Comparison of ENCODE assay signal across 1 cellular context in the genomic region with DNA sequence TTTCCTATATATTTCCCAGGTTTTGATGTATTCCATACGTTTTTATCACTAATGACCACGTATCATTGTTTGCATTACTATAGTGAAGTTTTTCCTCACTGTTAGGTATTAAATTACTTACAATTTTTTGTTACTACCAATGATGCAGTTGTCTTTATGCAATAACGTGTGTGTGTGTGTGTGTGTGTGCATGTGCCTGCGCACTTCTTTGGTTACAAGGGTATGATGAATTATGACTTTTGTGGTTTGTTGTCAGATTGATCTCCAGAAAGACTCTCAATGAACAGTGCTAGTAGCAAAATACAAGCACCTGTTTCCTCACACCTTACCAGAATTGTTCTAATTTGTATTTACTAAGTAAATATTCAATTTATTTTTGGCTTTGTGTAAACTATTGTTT.
TF ChIP-seq lines count a peak whose summit lies in the region.

No MANE protein-coding gene starts in this region.

TF ChIP-seq in HEK293, 187 proteins besides CTCF, POLR2A, EP300 and RAD21 (continued from another document):
- TF ChIP-seq, protein P1, sequence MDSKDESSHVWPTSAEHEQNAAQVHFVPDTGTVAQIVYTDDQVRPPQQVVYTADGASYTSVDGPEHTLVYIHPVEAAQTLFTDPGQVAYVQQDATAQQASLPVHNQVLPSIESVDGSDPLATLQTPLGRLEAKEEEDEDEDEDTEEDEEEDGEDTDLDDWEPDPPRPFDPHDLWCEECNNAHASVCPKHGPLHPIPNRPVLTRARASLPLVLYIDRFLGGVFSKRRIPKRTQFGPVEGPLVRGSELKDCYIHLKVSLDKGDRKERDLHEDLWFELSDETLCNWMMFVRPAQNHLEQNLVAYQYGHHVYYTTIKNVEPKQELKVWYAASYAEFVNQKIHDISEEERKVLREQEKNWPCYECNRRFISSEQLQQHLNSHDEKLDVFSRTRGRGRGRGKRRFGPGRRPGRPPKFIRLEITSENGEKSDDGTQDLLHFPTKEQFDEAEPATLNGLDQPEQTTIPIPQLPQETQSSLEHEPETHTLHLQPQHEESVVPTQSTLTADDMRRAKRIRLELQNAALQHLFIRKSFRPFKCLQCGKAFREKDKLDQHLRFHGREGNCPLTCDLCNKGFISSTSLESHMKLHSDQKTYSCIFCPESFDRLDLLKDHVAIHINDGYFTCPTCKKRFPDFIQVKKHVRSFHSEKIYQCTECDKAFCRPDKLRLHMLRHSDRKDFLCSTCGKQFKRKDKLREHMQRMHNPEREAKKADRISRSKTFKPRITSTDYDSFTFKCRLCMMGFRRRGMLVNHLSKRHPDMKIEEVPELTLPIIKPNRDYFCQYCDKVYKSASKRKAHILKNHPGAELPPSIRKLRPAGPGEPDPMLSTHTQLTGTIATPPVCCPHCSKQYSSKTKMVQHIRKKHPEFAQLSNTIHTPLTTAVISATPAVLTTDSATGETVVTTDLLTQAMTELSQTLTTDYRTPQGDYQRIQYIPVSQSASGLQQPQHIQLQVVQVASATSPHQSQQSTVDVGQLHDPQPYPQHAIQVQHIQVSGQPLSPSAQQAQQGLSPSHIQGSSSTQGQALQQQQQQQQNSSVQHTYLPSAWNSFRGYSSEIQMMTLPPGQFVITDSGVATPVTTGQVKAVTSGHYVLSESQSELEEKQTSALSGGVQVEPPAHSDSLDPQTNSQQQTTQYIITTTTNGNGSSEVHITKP (tag by site-specific recombination; IDR thresholded peaks at IDR 0.05), result no peak
- TF ChIP-seq ZNF426 (tag by site-specific recombination; IDR thresholded peaks at IDR 0.05), result no peak
- TF ChIP-seq, protein P2, sequence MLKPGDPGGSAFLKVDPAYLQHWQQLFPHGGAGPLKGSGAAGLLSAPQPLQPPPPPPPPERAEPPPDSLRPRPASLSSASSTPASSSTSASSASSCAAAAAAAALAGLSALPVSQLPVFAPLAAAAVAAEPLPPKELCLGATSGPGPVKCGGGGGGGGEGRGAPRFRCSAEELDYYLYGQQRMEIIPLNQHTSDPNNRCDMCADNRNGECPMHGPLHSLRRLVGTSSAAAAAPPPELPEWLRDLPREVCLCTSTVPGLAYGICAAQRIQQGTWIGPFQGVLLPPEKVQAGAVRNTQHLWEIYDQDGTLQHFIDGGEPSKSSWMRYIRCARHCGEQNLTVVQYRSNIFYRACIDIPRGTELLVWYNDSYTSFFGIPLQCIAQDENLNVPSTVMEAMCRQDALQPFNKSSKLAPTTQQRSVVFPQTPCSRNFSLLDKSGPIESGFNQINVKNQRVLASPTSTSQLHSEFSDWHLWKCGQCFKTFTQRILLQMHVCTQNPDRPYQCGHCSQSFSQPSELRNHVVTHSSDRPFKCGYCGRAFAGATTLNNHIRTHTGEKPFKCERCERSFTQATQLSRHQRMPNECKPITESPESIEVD (tag by site-specific recombination; IDR thresholded peaks at IDR 0.05), result 0 out of 2 replicates have a peak, but pooled peaks have one; percentile 23
- TF ChIP-seq ZNF214 (tag by site-specific recombination; IDR thresholded peaks at IDR 0.05; ENCODE audit: borderline replicate concordance), result no peak
- TF ChIP-seq, protein P3, sequence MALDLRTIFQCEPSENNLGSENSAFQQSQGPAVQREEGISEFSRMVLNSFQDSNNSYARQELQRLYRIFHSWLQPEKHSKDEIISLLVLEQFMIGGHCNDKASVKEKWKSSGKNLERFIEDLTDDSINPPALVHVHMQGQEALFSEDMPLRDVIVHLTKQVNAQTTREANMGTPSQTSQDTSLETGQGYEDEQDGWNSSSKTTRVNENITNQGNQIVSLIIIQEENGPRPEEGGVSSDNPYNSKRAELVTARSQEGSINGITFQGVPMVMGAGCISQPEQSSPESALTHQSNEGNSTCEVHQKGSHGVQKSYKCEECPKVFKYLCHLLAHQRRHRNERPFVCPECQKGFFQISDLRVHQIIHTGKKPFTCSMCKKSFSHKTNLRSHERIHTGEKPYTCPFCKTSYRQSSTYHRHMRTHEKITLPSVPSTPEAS (tag by site-specific recombination; IDR thresholded peaks at IDR 0.05), result peak; percentile 73
- no peak for TF ChIP-seq ZNF629 (tag by site-specific recombination; IDR thresholded peaks at IDR 0.05)
- no peak for TF ChIP-seq ZNF239 (tag by site-specific recombination; IDR thresholded peaks at IDR 0.05)
